In genomic region chr17:9120471-9120870, GRCh38 we compare ENCODE assay signal across 11 cellular contexts.
DNase-seq lines count a peak whose midpoint lies in the region; ATAC-seq, FAIRE-seq and TF ChIP-seq lines count a peak whose summit lies in the region.
"Had no signal": no experiment of that assay in that cellular context is flagged by ENCODE, and none has a peak within 500 bp of the region (broad histone marks: within the 10 kb centered on the region; RNA-seq: fewer than 3 reads in every experiment).

No MANE protein-coding gene starts in this region.

- no peak overlapping the region for H3K4me3 ChIP-seq in GM06990 (replicated peaks; ENCODE audit: low read depth, low read length)
- no peak overlapping the region for H3K4me3 ChIP-seq in HEK293 (ENCODE audit: low read depth, low read length)
- H3K4me3 ChIP-seq in astrocyte (ENCODE audit: insufficient read depth, low read depth, low read length), result no peak overlapping the region
- no peak overlapping the region for H3K4me3 ChIP-seq in liver (ENCODE audit: low read depth in 1 of 3, low read length in 3 of 3)
- H3K4me3 ChIP-seq: SK-N-MC had no signal

- H2AFZ ChIP-seq in astrocyte (ENCODE audit: low read depth, low read length), result no peak overlapping the region

- H3K9ac ChIP-seq in astrocyte (ENCODE audit: low read length) (no peak overlapping the region), liver (ENCODE audit: low read depth in 1 of 2, low read length in 2 of 2) (no peak overlapping the region)

- H3K27ac Mint-ChIP-seq in astrocyte (ENCODE audit: unreplicated experiment), result no peak overlapping the region

- peaks cover 2% of the 10 kb centered on the region for H3K9me3 Mint-ChIP-seq in astrocyte (ENCODE audit: unreplicated experiment)

- H3K27me3 ChIP-seq in GM06990 (replicated peaks; ENCODE audit: control insufficient read depth, insufficient read depth, low read length) (no peaks in the 10 kb centered on the region; the same call in 1 of the 2 replicates), astrocyte (ENCODE audit: insufficient read depth, low read length) (no peaks in the 10 kb centered on the region), liver (ENCODE audit: control insufficient read depth in 4 of 4, insufficient read depth in 4 of 4, low read length in 3 of 4) (no peaks in the 10 kb centered on the region)

- TF ChIP-seq CTCF in GM06990 (IDR thresholded peaks at IDR 0.05; ENCODE audit: insufficient read depth, low read length, poor library complexity, severe bottlenecking), result peak; percentile 14
- TF ChIP-seq CTCF in HEK293 (tag by site-specific recombination; IDR thresholded peaks at IDR 0.05), result no peak
- TF ChIP-seq CTCF in astrocyte (IDR thresholded peaks at IDR 0.05; ENCODE audit: insufficient read depth, low read depth, low read length), result peak; percentile 7
- peak; percentile 14 for TF ChIP-seq CTCF in liver (IDR thresholded peaks at IDR 0.05; ENCODE audit: low read depth, low read length, missing input control)

- no peak for DNase-seq in GM06990 (ENCODE audit: extremely low read depth, insufficient read length)
- no peak for DNase-seq in astrocyte (ENCODE audit: low read depth)
- no peak for DNase-seq in left colon
- DNase-seq in inferior parietal cortex (ENCODE audit: extremely low spot score), result no peak
- DNase-seq: effector CD4-positive, alpha-beta T cell; GOT3 had no signal

- POLR2A ChIA-PET in HEK293 (lab: Yijun Ruan, JAX), result no interaction called here

- no peak for ATAC-seq in GM21381 (IDR thresholded peaks at IDR 0.05; ENCODE audit: unreplicated experiment)
- no peak for ATAC-seq in left colon
- no peak for ATAC-seq in GM19035 (IDR thresholded peaks at IDR 0.05; ENCODE audit: unreplicated experiment)

- FAIRE-seq in astrocyte (lab: Jason Lieb, UNC), result no peak

- peaks cover 8% of the 10 kb centered on the region for H3K4me1 Mint-ChIP-seq in astrocyte (ENCODE audit: low read depth, unreplicated experiment)

- peaks cover 12% of the 10 kb centered on the region for H3K27me3 Mint-ChIP-seq in astrocyte (ENCODE audit: low read depth, unreplicated experiment)

- CTCF ChIA-PET in HEK293 (lab: Yijun Ruan, JAX), result interaction anchor here (0.6 to 1.5 kb wide), 6 partner anchors 15 to 321 kb away, joined by 3 to 5 read pairs (median 4); no protein-coding TSS in a partner anchor

- intact Hi-C loops in left colon (cut with DNase I, micrococcal nuclease), result no loop called here

- WGBS in liver, result 57% methylated on average over 5 of the region's 5 CpGs

- no peaks in the 10 kb centered on the region for H4K20me1 ChIP-seq in astrocyte (ENCODE audit: insufficient read depth, low read length)

- H3K27ac ChIP-seq in HEK293 (ENCODE audit: extremely low read depth, low read depth, low read length) (no peak overlapping the region), astrocyte (ENCODE audit: low read depth, low read length) (no peak overlapping the region), liver (ENCODE audit: low read depth in 1 of 2, low read length in 2 of 2) (no peak overlapping the region)
- H3K27ac ChIP-seq: SK-N-MC had no signal

- H3K79me2 ChIP-seq in astrocyte (ENCODE audit: insufficient read depth, low read length), result no peaks in the 10 kb centered on the region

- H3K9me3 ChIP-seq in HEK293 (ENCODE audit: control insufficient read depth, insufficient read depth, low read depth, low read length) (no peaks in the 10 kb centered on the region), astrocyte (ENCODE audit: insufficient read depth, low read depth, low read length) (no peaks in the 10 kb centered on the region), liver (ENCODE audit: control insufficient read depth in 4 of 4, low read length in 3 of 4) (no peaks in the 10 kb centered on the region)

- no peak overlapping the region for H3K4me2 ChIP-seq in astrocyte (ENCODE audit: low read length)

- peaks cover 6% of the 10 kb centered on the region; the same call in 1 of the 2 replicates for H3K4me1 ChIP-seq in HEK293 (ENCODE audit: control insufficient read depth, insufficient read depth, low read length)
- peaks cover 4% of the 10 kb centered on the region for H3K4me1 ChIP-seq in astrocyte (ENCODE audit: insufficient read depth, low read length)
- H3K4me1 ChIP-seq in liver (ENCODE audit: control insufficient read depth in 4 of 4, insufficient read depth in 4 of 4, low read length in 3 of 4), result peaks cover 0 to 5% (median 1%) of the 10 kb centered on the region in 4 donors

- H3K36me3 ChIP-seq in GM06990 (ENCODE audit: control insufficient read depth, insufficient read depth, low read length), result no peaks in the 10 kb centered on the region
- no peaks in the 10 kb centered on the region; a peak in 1 of 3 replicates for H3K36me3 ChIP-seq in HEK293 (ENCODE audit: control insufficient read depth in 2 of 2, insufficient read depth in 1 of 2, low read length in 2 of 2)
- H3K36me3 ChIP-seq in astrocyte (ENCODE audit: insufficient read depth, low read length), result no peaks in the 10 kb centered on the region
- no peaks in the 10 kb centered on the region for H3K36me3 ChIP-seq in liver (ENCODE audit: control insufficient read depth in 4 of 4, insufficient read depth in 3 of 4, low read depth in 1 of 4, low read length in 3 of 4)

- H3K4me3 Mint-ChIP-seq in astrocyte (ENCODE audit: unreplicated experiment), result no peak overlapping the region

- H3K36me3 Mint-ChIP-seq in astrocyte (ENCODE audit: low read depth, unreplicated experiment), result no peaks in the 10 kb centered on the region

- TF ChIP-seq RAD21 in liver (IDR thresholded peaks at IDR 0.05), result peak in 1 of 2 donors; percentile 64

TF ChIP-seq in HEK293, 187 proteins besides CTCF, POLR2A, EP300 and RAD21 (continues in another document):
- TF ChIP-seq PATZ1 (tag by site-specific recombination; IDR thresholded peaks at IDR 0.05), result peak; percentile 66
- TF ChIP-seq ZNF114 (tag by site-specific recombination; IDR thresholded peaks at IDR 0.05), result no peak
- no peak for TF ChIP-seq ZBTB7A (tag by site-specific recombination; IDR thresholded peaks at IDR 0.05; ENCODE audit: low read depth)
- no peak for TF ChIP-seq ZNF785 (tag by site-specific recombination; IDR thresholded peaks at IDR 0.05)
- no peak for TF ChIP-seq ZNF600 (tag by site-specific recombination; IDR thresholded peaks at IDR 0.05)

TF ChIP-seq in liver, 16 proteins besides CTCF, POLR2A, EP300 and RAD21 (continues in another document):
- TF ChIP-seq JUND (IDR thresholded peaks at IDR 0.05) (no peak), ZBTB33 (IDR thresholded peaks at IDR 0.05) (no peak), HNF4A (conservative IDR thresholded peaks at IDR 0.05) (no peak), MAX (IDR thresholded peaks at IDR 0.05) (no peak), ATF3 (IDR thresholded peaks at IDR 0.05) (no peak), RXRA (IDR thresholded peaks at IDR 0.05) (no peak), YY1 (IDR thresholded peaks at IDR 0.05) (no peak), REST (IDR thresholded peaks at IDR 0.05) (no peak), EGR1 (IDR thresholded peaks at IDR 0.05; ENCODE audit: low read depth in 2 of 2) (no peak), NR2F2 (IDR thresholded peaks at IDR 0.05) (no peak), TAF1 (conservative IDR thresholded peaks at IDR 0.05) (no peak), FOXA1 (IDR thresholded peaks at IDR 0.05) (no peak), SP1 (IDR thresholded peaks at IDR 0.05) (no peak), FOXA2 (IDR thresholded peaks at IDR 0.05) (no peak), GABPA (IDR thresholded peaks at IDR 0.05 in 1 of 2, conservative IDR thresholded peaks at IDR 0.05 in 1 of 2) (no peak)
